Comparison of ENCODE assay signal across 19 cellular contexts in the genomic region with DNA sequence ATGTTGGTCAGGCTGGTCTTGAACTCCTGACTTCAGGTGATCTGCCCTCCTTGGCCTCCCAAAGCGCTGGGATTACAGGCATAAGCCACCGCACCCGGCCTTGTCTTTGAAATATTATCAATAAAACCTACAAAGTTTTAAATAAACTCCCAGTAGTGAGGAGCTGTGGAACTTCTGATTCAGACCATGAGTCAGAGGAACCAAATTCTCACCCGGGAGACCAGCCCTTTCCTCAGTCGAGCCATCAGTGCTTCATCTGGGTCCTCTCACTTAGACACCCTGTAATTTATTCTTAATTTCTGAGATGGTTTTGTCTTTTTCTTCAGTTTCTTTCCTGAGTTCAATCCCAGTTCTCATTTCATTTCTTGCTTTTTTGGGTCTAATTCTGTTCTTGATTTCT.
DNase-seq lines count a peak whose midpoint lies in the region; ATAC-seq and TF ChIP-seq lines count a peak whose summit lies in the region.
"Had no signal": no experiment of that assay in that cellular context is flagged by ENCODE, and none has a peak within 500 bp of the region (broad histone marks: within the 10 kb centered on the region; RNA-seq: fewer than 3 reads in every experiment).

No MANE protein-coding gene starts in this region.

- no peak for TF ChIP-seq POLR2A in esophagus muscularis mucosa (IDR thresholded peaks at IDR 0.05; ENCODE audit: low read depth)

- ATAC-seq in HG02885 (IDR thresholded peaks at IDR 0.05; ENCODE audit: poor library complexity, unreplicated experiment): no peak
- ATAC-seq: left cardiac atrium, natural killer cell, upper lobe of right lung had no signal

- H3K4me3 ChIP-seq in MG63: no peak overlapping the region
- H3K4me3 ChIP-seq in choroid plexus epithelial cell (ENCODE audit: low read depth, low read length): no peak overlapping the region
- H3K4me3 ChIP-seq in esophagus muscularis mucosa: no peak overlapping the region
- H3K4me3 ChIP-seq: upper lobe of right lung had no signal

- no peaks in the 10 kb centered on the region for H3K36me3 ChIP-seq in MG63
- H3K36me3 ChIP-seq in esophagus muscularis mucosa: peaks cover 55 to 100% (median 98%) of the 10 kb centered on the region in 4 donors

- H3K4me1 ChIP-seq in esophagus muscularis mucosa: no peaks in the 10 kb centered on the region
- H3K4me1 ChIP-seq: upper lobe of right lung had no signal

- TF ChIP-seq CTCF in choroid plexus epithelial cell (conservative IDR thresholded peaks at IDR 0.05; ENCODE audit: low read depth, low read length) (no peak), esophagus muscularis mucosa (IDR thresholded peaks at IDR 0.05) (no peak)

- intact Hi-C loops in esophagus muscularis mucosa (cut with DNase I): no loop called here

- DNase-seq in GM03348 (ENCODE audit: low spot score): peak; percentile 69
- DNase-seq in MG63: peak; percentile 2
- DNase-seq in choroid plexus epithelial cell (ENCODE audit: low read depth): peak; percentile 46
- DNase-seq in myocyte (ENCODE audit: low read depth): peak; percentile 17
- no peak for DNase-seq in esophagus muscularis mucosa (ENCODE audit: extremely low spot score)
- no peak for DNase-seq in SW 1271 (lab: John Stamatoyannopoulos, UW)
- no peak for DNase-seq in NCI-H524 treated with DMSO at 0.1 percent for 48 hours (lab: John Stamatoyannopoulos, UW)
- DNase-seq: activated CD4-positive, alpha-beta T cell treated with anti-CD3 and anti-CD28 coated beads, Interleukin-2, amount 10 ng/mL, durations not matched to agents 7 days and 5 days; activated naive CD4-positive, alpha-beta T cell; Calu3; endodermal cell; KG1; left cardiac atrium; natural killer cell; NCI-H1092; NCI-H2081 treated with DMSO at 0.1 percent for 48 hours; stimulated activated CD4-positive, alpha-beta T cell treated with anti-CD3 and anti-CD28 coated beads, Interleukin-2, amount 100 ng/mL, for 24 hours; upper lobe of right lung had no signal

- H3K9me3 ChIP-seq in MG63 (no peaks in the 10 kb centered on the region), esophagus muscularis mucosa (no peaks in the 10 kb centered on the region)
- H3K9me3 ChIP-seq: upper lobe of right lung had no signal

- H3K27me3 ChIP-seq in MG63 (no peaks in the 10 kb centered on the region), esophagus muscularis mucosa (no peaks in the 10 kb centered on the region)
- H3K27me3 ChIP-seq: upper lobe of right lung had no signal

- WGBS in esophagus muscularis mucosa: 89% methylated on average over 5 of the region's 5 CpGs

- H3K27ac ChIP-seq in esophagus muscularis mucosa (replicated peaks in 1 of 4): no peak overlapping the region
- H3K27ac ChIP-seq: upper lobe of right lung had no signal

- no peak for TF ChIP-seq EP300 in esophagus muscularis mucosa (IDR thresholded peaks at IDR 0.05)

Comparison
In these comparisons a context has a peak if more than half of its experiments do, and no peak if none do; other contexts are left out.
1. DNase-seq: peak in GM03348 (single experiment), MG63 (single experiment), choroid plexus epithelial cell (single experiment) and myocyte (single experiment); none in esophagus muscularis mucosa (single experiment), SW 1271 (0 of 2) and NCI-H524 treated with DMSO at 0.1 percent for 48 hours (single experiment).